Comparison of ENCODE assay signal across 11 cellular contexts in genomic region chr10:133401500-133401899, GRCh38. TPM values are rescaled to one million over a fixed set of nuclear protein-coding genes. Genes with fewer than 3 reads are reported as not detected.
DNase-seq lines count a peak whose midpoint lies in the region; ATAC-seq and TF ChIP-seq lines count a peak whose summit lies in the region.
"Had no signal": no experiment of that assay in that cellular context is flagged by ENCODE, and none has a peak within 500 bp of the region (broad histone marks: within the 10 kb centered on the region; RNA-seq: fewer than 3 reads in every experiment).

No MANE protein-coding gene starts in this region.

- H3K27me3 Mint-ChIP-seq in activated B cell treated with CpG ODN at 0.5 μM for 24 hours = no peaks in the 10 kb centered on the region
- H3K27me3 Mint-ChIP-seq in neural crest cell (ENCODE audit: low read depth) = no peaks in the 10 kb centered on the region

- ATAC-seq in GM18867 (IDR thresholded peaks at IDR 0.05; ENCODE audit: unreplicated experiment) (peak; percentile 11), GM21528 (IDR thresholded peaks at IDR 0.05; ENCODE audit: low FRiP score, unreplicated experiment) (peak; percentile 24), activated B cell treated with CpG ODN at 0.5 μM for 24 hours (ENCODE audit: low read depth) (no peak), GM18858 (IDR thresholded peaks at IDR 0.05; ENCODE audit: unreplicated experiment) (no peak)

- H3K4me1 Mint-ChIP-seq in activated B cell treated with CpG ODN at 0.5 μM for 24 hours (peaks cover 54% of the 10 kb centered on the region), neural crest cell (peaks cover 7% of the 10 kb centered on the region)

- TF ChIP-seq CTCF in activated B cell treated with CpG ODN at 0.5 μM for 24 hours (IDR thresholded peaks at IDR 0.05) = no peak
- no peak for TF ChIP-seq CTCF in neural crest cell (conservative IDR thresholded peaks at IDR 0.05)

- H3K27ac ChIP-seq in effector memory CD4-positive, alpha-beta T cell (ENCODE audit: insufficient read depth, low read length, poor library complexity, severe bottlenecking) = no peak overlapping the region
- H3K27ac ChIP-seq: PC-9 had no signal

- CTCF ChIA-PET in activated B cell treated with CpG ODN at 0.5 μM for 24 hours (lab: Charles Lee) = interaction anchor here (0.8 to 1.0 kb wide), 2 partner anchors 72 to 73 kb away, joined by 3 to 4 read pairs; no protein-coding TSS in a partner anchor

- no peaks in the 10 kb centered on the region for H3K9me3 Mint-ChIP-seq in activated B cell treated with CpG ODN at 0.5 μM for 24 hours
- H3K9me3 Mint-ChIP-seq in neural crest cell = no peaks in the 10 kb centered on the region
- H3K9me3 Mint-ChIP-seq: activated naive CD4-positive, alpha-beta T cell treated with anti-CD3 and anti-CD28 coated beads for 36 hours had no signal

- H3K27ac Mint-ChIP-seq in activated B cell treated with CpG ODN at 0.5 μM for 24 hours = peak overlapping the region; percentile 15
- H3K27ac Mint-ChIP-seq in neural crest cell (ENCODE audit: unreplicated experiment) = peak overlapping the region; percentile 86
- H3K27ac Mint-ChIP-seq: activated naive CD4-positive, alpha-beta T cell treated with anti-CD3 and anti-CD28 coated beads for 36 hours had no signal

- no peak for DNase-seq in activated B cell treated with CpG ODN at 0.5 μM for 24 hours
- no peak for DNase-seq in neural crest cell (ENCODE audit: low read depth, low spot score)
- DNase-seq in stimulated activated naive CD4-positive, alpha-beta T cell treated with Interleukin-2 at 50 U/mL for 16 hours (lab: John Stamatoyannopoulos, UW) = no peak
- no peak for DNase-seq in effector memory CD4-positive, alpha-beta T cell
- DNase-seq: activated naive CD4-positive, alpha-beta T cell treated with anti-CD3 and anti-CD28 coated beads for 36 hours; DMS53; Kasumi-1; PC-9 had no signal

- POLR2A ChIA-PET in activated B cell treated with CpG ODN at 0.5 μM for 24 hours (lab: Charles Lee) = interaction anchor here (1.3 kb wide), 1 partner anchor 12 kb away, joined by 6 read pairs; no protein-coding TSS in a partner anchor

- H3K36me3 ChIP-seq in effector memory CD4-positive, alpha-beta T cell (ENCODE audit: control insufficient read depth, insufficient read depth, low read length) = peaks cover 45% of the 10 kb centered on the region

- H3K27me3 ChIP-seq in effector memory CD4-positive, alpha-beta T cell (replicated peaks; ENCODE audit: control insufficient read depth, insufficient read depth, low read length, poor library complexity, severe bottlenecking) = no peaks in the 10 kb centered on the region

- H3K36me3 Mint-ChIP-seq in activated B cell treated with CpG ODN at 0.5 μM for 24 hours (ENCODE audit: low read depth) (peaks cover 84% of the 10 kb centered on the region), neural crest cell (ENCODE audit: low read depth) (peaks cover 40% of the 10 kb centered on the region)

- no peaks in the 10 kb centered on the region for H3K9me3 ChIP-seq in effector memory CD4-positive, alpha-beta T cell (ENCODE audit: control insufficient read depth, low read length)

- no peak overlapping the region for H3K4me3 ChIP-seq in effector memory CD4-positive, alpha-beta T cell (ENCODE audit: insufficient read depth, low read depth, low read length, poor library complexity, severe bottlenecking)
- H3K4me3 ChIP-seq: PC-9 had no signal

- intact Hi-C loops in activated B cell treated with CpG ODN at 0.5 μM for 24 hours (cut with micrococcal nuclease) = no loop called here

- H3K4me1 ChIP-seq in effector memory CD4-positive, alpha-beta T cell (ENCODE audit: control insufficient read depth, insufficient read depth, low read length, poor library complexity, severe bottlenecking) = peaks cover 3% of the 10 kb centered on the region

- H3K4me3 Mint-ChIP-seq in activated B cell treated with CpG ODN at 0.5 μM for 24 hours (no peak overlapping the region), neural crest cell (no peak overlapping the region)
- H3K4me3 Mint-ChIP-seq: activated naive CD4-positive, alpha-beta T cell treated with anti-CD3 and anti-CD28 coated beads for 36 hours had no signal

RNA-seq across cellular contexts. Expression of gene MTG1, which starts 7.5 kb away (rescaled TPM):
- total RNA-seq in activated B cell treated with CpG ODN at 0.5 μM for 24 hours (67.6 and 83.1 TPM in 2 replicates), neural crest cell (104 and 105 TPM in 2 replicates)

RNA-seq across cellular contexts. Expression of gene PAOX, which starts 22.4 kb away (rescaled TPM):
- total RNA-seq in activated B cell treated with CpG ODN at 0.5 μM for 24 hours (14.1 and 16.9 TPM in 2 replicates), neural crest cell (8.8 and 9.7 TPM in 2 replicates)

RNA-seq across cellular contexts. Expression of gene SPRN, which starts 22.9 kb away (rescaled TPM):
- total RNA-seq in activated B cell treated with CpG ODN at 0.5 μM for 24 hours = not detected in 2 replicates
- total RNA-seq in neural crest cell = 0.37 and 0.48 TPM in 2 replicates
- total RNA-seq: activated naive CD4-positive, alpha-beta T cell treated with anti-CD3 and anti-CD28 coated beads for 36 hours; PC-9 had no signal

RNA-seq across cellular contexts. Expression of gene ECHS1, which starts 28.3 kb away (rescaled TPM):
- total RNA-seq in activated B cell treated with CpG ODN at 0.5 μM for 24 hours (37.7 and 39.4 TPM in 2 replicates), neural crest cell (98.1 and 103 TPM in 2 replicates)

RNA-seq across cellular contexts. Expression of gene FUOM, which starts 43.7 kb away (rescaled TPM):
- total RNA-seq in activated B cell treated with CpG ODN at 0.5 μM for 24 hours (37.2 and 39.1 TPM in 2 replicates), neural crest cell (18.1 and 18.3 TPM in 2 replicates)

Comparison
In these comparisons a context has a peak if more than half of its experiments do, and no peak if none do; other contexts are left out.
1. ATAC-seq: peak in GM18867 (single experiment) and GM21528 (single experiment); none in activated B cell treated with CpG ODN at 0.5 μM for 24 hours (single experiment) and GM18858 (single experiment).